In the genomic region with DNA sequence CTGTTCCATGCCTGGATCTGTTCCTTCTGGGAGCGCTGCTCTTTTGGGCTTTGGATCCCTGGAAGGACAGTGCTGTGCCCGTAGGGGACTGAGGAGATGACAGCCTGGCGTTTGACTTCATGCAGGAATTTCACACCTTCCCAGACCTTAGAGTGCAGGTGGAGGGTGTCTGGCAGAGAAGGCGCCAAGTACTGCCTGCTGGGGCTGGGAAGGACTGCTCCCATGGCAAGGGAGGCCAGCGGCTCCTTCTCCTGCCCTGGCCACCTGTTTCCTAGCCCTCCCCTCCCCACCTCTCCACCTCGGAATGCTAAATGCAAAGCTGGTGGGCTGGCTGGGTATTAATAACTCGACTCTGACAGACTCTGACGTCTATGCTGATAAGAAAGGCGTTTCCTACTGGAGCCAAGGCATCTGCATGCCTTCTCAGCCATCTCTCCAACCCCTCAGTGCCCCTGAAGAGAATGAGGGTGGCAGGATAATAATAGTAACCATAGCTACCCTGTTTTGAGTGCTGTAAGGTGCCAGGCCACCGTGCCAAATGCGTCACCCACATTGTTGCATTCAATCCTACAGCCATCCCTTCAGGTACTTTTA, we compare ENCODE assay signal across 1 cellular context.
A peak's percentile ranks its signal among the peaks of the same experiment; 100 is the strongest.
TF ChIP-seq lines count a peak whose summit lies in the region.

No MANE protein-coding gene starts in this region.

TF ChIP-seq in K562, 482 proteins besides CTCF, POLR2A, EP300 and RAD21 (continues in another document):
- TF ChIP-seq ATF7 (IDR thresholded peaks at IDR 0.05) (0 out of 2 replicates have a peak, but pooled peaks have one; percentile 3), ATF1 (CRISPR knock-in tag; IDR thresholded peaks at IDR 0.05) (no peak), ATF1 (tag; IDR thresholded peaks at IDR 0.05) (peak; percentile 86), ZNF133 (CRISPR knock-in tag; IDR thresholded peaks at IDR 0.05) (peak; percentile 51; the same call in 1 of the 2 replicates), ZNF175 (CRISPR knock-in tag; IDR thresholded peaks at IDR 0.05; ENCODE audit: low read depth) (0 out of 2 replicates have a peak, but pooled peaks have one; percentile 4), ZNF449 (CRISPR knock-in tag; IDR thresholded peaks at IDR 0.05) (peak; percentile 31; the same call in 1 of the 2 replicates), TAF15 (IDR thresholded peaks at IDR 0.05; ENCODE audit: low read depth, low read length) (no peak), ZNF140 (CRISPR knock-in tag; IDR thresholded peaks at IDR 0.05) (no peak), BMI1 (IDR thresholded peaks at IDR 0.05; ENCODE audit: low read length) (no peak), FOSL1 (tag; conservative IDR thresholded peaks at IDR 0.05) (0 out of 2 replicates have a peak, but pooled peaks have one; percentile 26), E2F3 (CRISPR knock-in tag; IDR thresholded peaks at IDR 0.05) (0 out of 2 replicates have a peak, but pooled peaks have one; percentile 22), ZKSCAN1 (IDR thresholded peaks at IDR 0.05; ENCODE audit: low read depth, low read length) (no peak), ZBTB7A (IDR thresholded peaks at IDR 0.05; ENCODE audit: borderline replicate concordance, control insufficient read depth, low read depth, low read length) (0 out of 2 replicates have a peak, but pooled peaks have one; percentile 21), TAF9B (IDR thresholded peaks at IDR 0.05; ENCODE audit: partially characterized antibody) (no peak), ATF6 (CRISPR knock-in tag; IDR thresholded peaks at IDR 0.05) (no peak), ZNF174 (CRISPR knock-in tag; IDR thresholded peaks at IDR 0.05) (no peak), CREM (IDR thresholded peaks at IDR 0.05; ENCODE audit: low read depth) (peak; percentile 76), WHSC1 (IDR thresholded peaks at IDR 0.05; ENCODE audit: low read length) (no peak), KDM5B (IDR thresholded peaks at IDR 0.05; ENCODE audit: insufficient replicate concordance, low read depth, low read length) (peak; percentile 39), ZNF217 (CRISPR knock-in tag; IDR thresholded peaks at IDR 0.05) (no peak), ZBTB33 (CRISPR knock-in tag; IDR thresholded peaks at IDR 0.05) (0 out of 2 replicates have a peak, but pooled peaks have one; percentile 39), CREB1 (IDR thresholded peaks at IDR 0.05) (peak; percentile 55; the same call in 1 of the 2 replicates), CREB1 (CRISPR knock-in tag; IDR thresholded peaks at IDR 0.05) (no peak), FOXK2 (conservative IDR thresholded peaks at IDR 0.05 in 1 of 2, IDR thresholded peaks at IDR 0.05 in 1 of 2; ENCODE audit: low read depth in 2 of 2) (no peak), TEAD4 (IDR thresholded peaks at IDR 0.05; ENCODE audit: low read length) (0 out of 2 replicates have a peak, but pooled peaks have one; percentile 4), TEAD4 (CRISPR knock-in tag; IDR thresholded peaks at IDR 0.05; ENCODE audit: borderline replicate concordance) (no peak), ATF3 (IDR thresholded peaks at IDR 0.05) (no peak), ATF3 (CRISPR knock-in tag; conservative IDR thresholded peaks at IDR 0.05) (0 out of 2 replicates have a peak, but pooled peaks have one; percentile 21), RHOXF2B (CRISPR knock-in tag; conservative IDR thresholded peaks at IDR 0.05) (no peak), OTX1 (CRISPR knock-in tag; IDR thresholded peaks at IDR 0.05) (0 out of 2 replicates have a peak, but pooled peaks have one; percentile 42), DACH1 (IDR thresholded peaks at IDR 0.05; ENCODE audit: partially characterized antibody) (no peak), RFX1 (IDR thresholded peaks at IDR 0.05) (no peak; the same call in 1 of the 2 replicates), PML (IDR thresholded peaks at IDR 0.05; ENCODE audit: low read length) (0 out of 2 replicates have a peak, but pooled peaks have one; percentile 15), REST (CRISPR knock-in tag; IDR thresholded peaks at IDR 0.05; ENCODE audit: low read depth) (peak; percentile 53; the same call in 1 of the 2 replicates), FOXK1 (CRISPR knock-in tag; IDR thresholded peaks at IDR 0.05; ENCODE audit: borderline replicate concordance) (no peak), ZBTB12 (CRISPR knock-in tag; IDR thresholded peaks at IDR 0.05) (0 out of 2 replicates have a peak, but pooled peaks have one; percentile 17), TFE3 (CRISPR knock-in tag; IDR thresholded peaks at IDR 0.05) (0 out of 2 replicates have a peak, but pooled peaks have one; percentile 4), HIVEP1 (CRISPR knock-in tag; IDR thresholded peaks at IDR 0.05) (peak; percentile 41; the same call in 1 of the 2 replicates)
- TF ChIP-seq, protein P1, sequence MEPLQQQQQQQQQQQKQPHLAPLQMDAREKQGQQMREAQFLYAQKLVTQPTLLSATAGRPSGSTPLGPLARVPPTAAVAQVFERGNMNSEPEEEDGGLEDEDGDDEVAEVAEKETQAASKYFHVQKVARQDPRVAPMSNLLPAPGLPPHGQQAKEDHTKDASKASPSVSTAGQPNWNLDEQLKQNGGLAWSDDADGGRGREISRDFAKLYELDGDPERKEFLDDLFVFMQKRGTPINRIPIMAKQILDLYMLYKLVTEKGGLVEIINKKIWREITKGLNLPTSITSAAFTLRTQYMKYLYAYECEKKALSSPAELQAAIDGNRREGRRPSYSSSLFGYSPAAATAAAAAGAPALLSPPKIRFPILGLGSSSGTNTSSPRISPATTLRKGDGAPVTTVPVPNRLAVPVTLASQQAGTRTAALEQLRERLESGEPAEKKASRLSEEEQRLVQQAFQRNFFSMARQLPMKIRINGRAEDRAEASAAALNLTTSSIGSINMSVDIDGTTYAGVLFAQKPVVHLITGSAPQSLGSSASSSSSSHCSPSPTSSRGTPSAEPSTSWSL (CRISPR knock-in tag; IDR thresholded peaks at IDR 0.05; ENCODE audit: borderline replicate concordance): 0 out of 2 replicates have a peak, but pooled peaks have one; percentile 69
- TF ChIP-seq, protein P2, sequence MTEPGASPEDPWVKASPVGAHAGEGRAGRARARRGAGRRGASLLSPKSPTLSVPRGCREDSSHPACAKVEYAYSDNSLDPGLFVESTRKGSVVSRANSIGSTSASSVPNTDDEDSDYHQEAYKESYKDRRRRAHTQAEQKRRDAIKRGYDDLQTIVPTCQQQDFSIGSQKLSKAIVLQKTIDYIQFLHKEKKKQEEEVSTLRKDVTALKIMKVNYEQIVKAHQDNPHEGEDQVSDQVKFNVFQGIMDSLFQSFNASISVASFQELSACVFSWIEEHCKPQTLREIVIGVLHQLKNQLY (CRISPR knock-in tag; conservative IDR thresholded peaks at IDR 0.05): no peak
- TF ChIP-seq, protein P3, sequence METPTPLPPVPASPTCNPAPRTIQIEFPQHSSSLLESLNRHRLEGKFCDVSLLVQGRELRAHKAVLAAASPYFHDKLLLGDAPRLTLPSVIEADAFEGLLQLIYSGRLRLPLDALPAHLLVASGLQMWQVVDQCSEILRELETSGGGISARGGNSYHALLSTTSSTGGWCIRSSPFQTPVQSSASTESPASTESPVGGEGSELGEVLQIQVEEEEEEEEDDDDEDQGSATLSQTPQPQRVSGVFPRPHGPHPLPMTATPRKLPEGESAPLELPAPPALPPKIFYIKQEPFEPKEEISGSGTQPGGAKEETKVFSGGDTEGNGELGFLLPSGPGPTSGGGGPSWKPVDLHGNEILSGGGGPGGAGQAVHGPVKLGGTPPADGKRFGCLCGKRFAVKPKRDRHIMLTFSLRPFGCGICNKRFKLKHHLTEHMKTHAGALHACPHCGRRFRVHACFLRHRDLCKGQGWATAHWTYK (CRISPR knock-in tag; IDR thresholded peaks at IDR 0.05): peak; percentile 42; the same call in 1 of the 2 replicates
